Comparison of ENCODE assay signal across 24 cellular contexts in the genomic region with DNA sequence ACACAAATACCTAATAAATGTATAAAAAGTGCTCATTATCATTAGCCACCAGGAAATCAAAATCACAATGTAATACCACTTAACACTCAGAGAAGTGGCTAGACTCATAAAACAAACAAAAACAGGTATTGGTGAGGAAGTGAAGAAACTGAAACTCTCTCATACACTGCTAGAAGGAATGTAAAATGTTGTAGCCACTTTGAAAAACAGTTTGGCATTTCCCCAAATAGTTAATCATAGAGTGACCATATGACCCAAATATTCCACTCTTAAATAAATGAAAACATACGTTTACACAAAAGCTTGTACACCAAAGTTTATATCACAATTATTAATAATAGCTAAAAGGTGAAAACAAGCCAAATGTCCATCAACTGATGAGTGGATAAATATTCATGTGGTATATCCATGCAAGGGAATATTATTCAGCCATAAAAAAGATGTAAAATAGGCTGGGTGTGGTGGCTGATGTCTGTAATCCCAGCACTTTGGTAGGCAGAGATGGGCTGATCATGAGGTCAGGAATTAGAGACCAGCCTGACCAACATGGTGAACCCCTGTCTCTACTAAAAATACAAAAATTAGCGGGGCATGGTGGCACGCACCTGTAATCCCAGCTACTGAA.
"Had no signal": no experiment of that assay in that cellular context is flagged by ENCODE, and none has a peak within 500 bp of the region (broad histone marks: within the 10 kb centered on the region; RNA-seq: fewer than 3 reads in every experiment).

No MANE protein-coding gene starts in this region.

- H3K27me3 ChIP-seq: adrenal gland, breast epithelium, esophagus squamous epithelium, foreskin keratinocyte, hepatocyte, neutrophil, pancreas, right lobe of liver, stomach had no signal

- H3K4me1 ChIP-seq: breast epithelium, lower lobe of right lung, pancreas, right lobe of liver had no signal

- H3K79me2 ChIP-seq: hepatocyte had no signal

- DNase-seq: activated CD4-positive, alpha-beta T cell treated with anti-CD3 and anti-CD28 coated beads, Interleukin-2, amount 50 U/mL, for 4 hours; activated gamma-delta T cell treated with Interleukin-2 at 50 U/mL for 16 hours; adrenal gland; cerebellar nuclear complex; cortex of kidney; esophagus squamous epithelium; foreskin keratinocyte; islet precursor cell; left colon; lower lobe of right lung; pancreas; right lobe of liver; stimulated activated CD4-positive, alpha-beta T cell treated with anti-CD3 and anti-CD28 coated beads, Interleukin-4, amount 100 ng/mL, for 24 hours; stomach had no signal

- H3K36me3 ChIP-seq: adrenal gland, breast epithelium, esophagus squamous epithelium, lower lobe of right lung, neutrophil, pancreas, right lobe of liver, stomach had no signal

- H3K9me3 Mint-ChIP-seq: activated T-helper 1 cell treated with anti-CD3 and anti-CD28 coated beads, Interleukin-12 subunit alpha, Interleukin-12 subunit beta, Interleukin-2, Interleukin-4 antibody, amounts not matched to agents 30 ng/mL and 10 ng/mL and 1 ng/mL, durations not matched to agents 14 hours and 24 hours and 36 hours had no signal

- H3K27me3 Mint-ChIP-seq: natural killer cell treated with Interleukin-12 subunit alpha and Interleukin-12 subunit beta and Interleukin-15 and Interleukin-18, amount 100 ng/mL, for 72 hours; type B pancreatic cell had no signal

- H3K27ac ChIP-seq: adrenal gland, breast epithelium, esophagus squamous epithelium, foreskin keratinocyte, hepatocyte, lower lobe of right lung, neutrophil, pancreas, right lobe of liver, stomach had no signal

- H3K4me2 ChIP-seq: hepatocyte, smooth muscle cell had no signal

- H3K36me3 Mint-ChIP-seq: stimulated activated effector memory CD8-positive, alpha-beta T cell treated with anti-CD3 and anti-CD28 coated beads, Interleukin-12 subunit alpha, Interleukin-12 subunit beta, amount 100 ng/mL, for 72 hours; type B pancreatic cell had no signal

- H2AFZ ChIP-seq: hepatocyte had no signal

- H3K4me3 ChIP-seq: adrenal gland, breast epithelium, esophagus squamous epithelium, hepatocyte, lower lobe of right lung, pancreas, right lobe of liver, smooth muscle cell, stomach had no signal

- H3K4me3 Mint-ChIP-seq: activated T-helper 1 cell treated with anti-CD3 and anti-CD28 coated beads, Interleukin-12 subunit alpha, Interleukin-12 subunit beta, Interleukin-2, Interleukin-4 antibody, amounts not matched to agents 30 ng/mL and 10 ng/mL and 1 ng/mL, durations not matched to agents 14 hours and 24 hours and 36 hours; mesothelial cell of epicardium; natural killer cell treated with Interleukin-12 subunit alpha and Interleukin-12 subunit beta and Interleukin-15 and Interleukin-18, amount 100 ng/mL, for 72 hours; stimulated activated effector memory CD8-positive, alpha-beta T cell treated with anti-CD3 and anti-CD28 coated beads, Interleukin-12 subunit alpha, Interleukin-12 subunit beta, amount 100 ng/mL, for 72 hours; type B pancreatic cell had no signal

- H3K4me1 Mint-ChIP-seq: stimulated activated effector memory CD8-positive, alpha-beta T cell treated with anti-CD3 and anti-CD28 coated beads, Interleukin-12 subunit alpha, Interleukin-12 subunit beta, amount 100 ng/mL, for 72 hours had no signal

- H3K9me3 ChIP-seq: adrenal gland, esophagus squamous epithelium, lower lobe of right lung, neutrophil, pancreas, right lobe of liver had no signal

- H3K27ac Mint-ChIP-seq: activated naive CD4-positive, alpha-beta T cell treated with anti-CD3 and anti-CD28 coated beads, Interleukin-2, amount 50 U/mL, for 72 hours; activated T-helper 1 cell treated with anti-CD3 and anti-CD28 coated beads, Interleukin-12 subunit alpha, Interleukin-12 subunit beta, Interleukin-2, Interleukin-4 antibody, amounts not matched to agents 30 ng/mL and 10 ng/mL and 1 ng/mL, durations not matched to agents 14 hours and 24 hours and 36 hours; mesothelial cell of epicardium; natural killer cell treated with Interleukin-12 subunit alpha and Interleukin-12 subunit beta and Interleukin-15 and Interleukin-18, amount 100 ng/mL, for 72 hours; stimulated activated effector memory CD8-positive, alpha-beta T cell treated with anti-CD3 and anti-CD28 coated beads, Interleukin-12 subunit alpha, Interleukin-12 subunit beta, amount 100 ng/mL, for 72 hours; type B pancreatic cell had no signal

- ATAC-seq: activated naive CD4-positive, alpha-beta T cell treated with anti-CD3 and anti-CD28 coated beads, Interleukin-2, amount 50 U/mL, for 72 hours; foreskin keratinocyte; left colon; lower lobe of right lung; natural killer cell treated with Interleukin-12 subunit alpha and Interleukin-12 subunit beta and Interleukin-15 and Interleukin-18, amount 100 ng/mL, for 72 hours; pancreas; right lobe of liver; stimulated activated effector memory CD8-positive, alpha-beta T cell treated with anti-CD3 and anti-CD28 coated beads, Interleukin-12 subunit alpha, Interleukin-12 subunit beta, amount 100 ng/mL, for 72 hours had no signal
